Comparison of ENCODE assay signal across 1 cellular context in the genomic region with DNA sequence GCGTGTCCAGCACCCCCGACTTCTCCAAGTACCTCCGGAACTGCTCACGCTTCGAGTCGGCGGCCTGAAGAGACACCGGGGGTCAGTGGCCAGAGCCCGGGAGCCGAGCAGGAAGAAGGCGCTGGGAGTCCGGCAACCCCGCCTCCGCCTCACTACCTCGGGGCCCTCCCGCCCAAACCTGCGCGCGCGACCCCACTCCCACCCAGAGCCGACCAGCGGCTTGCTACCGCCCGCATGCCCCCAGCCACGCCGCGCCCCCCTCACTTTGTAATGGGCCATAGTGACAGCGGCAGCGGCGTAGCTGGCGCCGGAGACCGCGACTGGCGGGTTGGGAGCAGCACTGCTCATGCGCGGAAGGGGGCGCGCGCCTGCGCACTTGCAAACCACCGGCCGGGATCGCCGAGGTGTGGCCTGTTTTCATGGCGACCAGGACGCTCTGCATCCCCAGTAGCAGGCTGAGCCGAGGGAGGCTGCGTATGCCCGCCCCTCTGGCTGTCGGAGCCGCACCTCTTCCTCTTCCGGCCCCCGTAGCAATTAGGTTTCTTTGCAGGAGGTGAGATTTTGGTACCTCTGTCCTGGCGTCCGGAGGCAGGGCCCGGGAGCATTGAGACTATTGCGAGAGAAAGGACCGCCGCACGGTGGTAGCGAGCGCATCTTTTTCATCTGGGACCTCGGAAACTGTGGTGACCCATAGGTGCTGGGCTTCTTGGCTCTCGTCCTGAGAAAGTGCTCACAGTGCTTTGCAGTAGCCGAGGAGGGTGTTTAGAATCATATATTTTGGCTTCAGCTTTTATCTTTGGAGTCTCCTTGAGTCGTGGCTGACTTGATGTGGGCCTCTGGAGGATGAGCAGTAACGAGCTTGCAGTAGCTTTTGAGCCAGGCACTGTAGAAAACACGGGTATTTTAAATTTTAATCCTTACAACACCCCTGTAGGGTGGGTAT.
TF ChIP-seq lines count a peak whose summit lies in the region.

A gene with protein sequence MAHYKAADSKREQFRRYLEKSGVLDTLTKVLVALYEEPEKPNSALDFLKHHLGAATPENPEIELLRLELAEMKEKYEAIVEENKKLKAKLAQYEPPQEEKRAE (minus strand): TSS at position 322 of the 943 bp plus-strand sequence. CDS start 43 bp downstream, at position 279.

TF ChIP-seq in K562, 482 proteins besides CTCF, POLR2A, EP300 and RAD21 (continued from another document):
- TF ChIP-seq L3MBTL2 (IDR thresholded peaks at IDR 0.05) (peak; percentile 37; the same call in 1 of the 2 replicates), RBM15 (IDR thresholded peaks at IDR 0.05; ENCODE audit: insufficient read depth, low read length) (no peak), U2AF2 (optimal IDR thresholded peaks at IDR 0.05; ENCODE audit: low read depth, low read length) (no peak), KAT7 (CRISPR knock-in tag; IDR thresholded peaks at IDR 0.05; ENCODE audit: borderline replicate concordance) (no peak), BRF1 (IDR thresholded peaks at IDR 0.05; ENCODE audit: borderline replicate concordance, extremely low read depth, insufficient read length) (no peak), ZNF165 (CRISPR knock-in tag; IDR thresholded peaks at IDR 0.05; ENCODE audit: borderline replicate concordance) (no peak), MTA2 (IDR thresholded peaks at IDR 0.05; ENCODE audit: low read depth) (no peak), ZBED1 (IDR thresholded peaks at IDR 0.05) (no peak), LCOR (CRISPR knock-in tag; IDR thresholded peaks at IDR 0.05) (peak; percentile 83; the same call in 1 of the 2 replicates), POLR3A (IDR thresholded peaks at IDR 0.05; ENCODE audit: borderline replicate concordance, extremely low read depth, insufficient read depth, insufficient read length) (no peak), RB1 (IDR thresholded peaks at IDR 0.05; ENCODE audit: low read depth) (peak; percentile 62; the same call in 1 of the 2 replicates), ESRRB (CRISPR knock-in tag; IDR thresholded peaks at IDR 0.05; ENCODE audit: borderline replicate concordance) (no peak), PHF20 (IDR thresholded peaks at IDR 0.05; ENCODE audit: partially characterized antibody) (peak; percentile 16), SETDB1 (IDR thresholded peaks at IDR 0.05; ENCODE audit: low read length) (peak; percentile 93), KAT2B (IDR thresholded peaks at IDR 0.05; ENCODE audit: low read depth, low read length) (no peak), ELF2 (CRISPR knock-in tag; IDR thresholded peaks at IDR 0.05) (no peak), EP400 (IDR thresholded peaks at IDR 0.05) (peak; percentile 37; the same call in 1 of the 2 replicates), CSDE1 (IDR thresholded peaks at IDR 0.05) (peak in 1 of 2 experiments; percentile 56; a peak in 1 of 4 replicates), ZBTB8A (IDR thresholded peaks at IDR 0.05; ENCODE audit: partially characterized antibody) (no peak), NFYB (IDR thresholded peaks at IDR 0.05; ENCODE audit: extremely low read depth, insufficient read length) (no peak), KLF1 (tag; IDR thresholded peaks at IDR 0.05) (peak; percentile 19; the same call in 1 of the 2 replicates), ZNF695 (CRISPR knock-in tag; IDR thresholded peaks at IDR 0.05) (no peak), ZNF436 (CRISPR knock-in tag; IDR thresholded peaks at IDR 0.05) (no peak), ESRRA (IDR thresholded peaks at IDR 0.05; ENCODE audit: borderline replicate concordance, low read depth) (peak; percentile 54; the same call in 1 of the 2 replicates), RFX1 (IDR thresholded peaks at IDR 0.05) (peak; percentile 98), ZNF24 (IDR thresholded peaks at IDR 0.05) (0 out of 2 replicates have a peak, but pooled peaks have one; percentile 82), SAFB (IDR thresholded peaks at IDR 0.05; ENCODE audit: borderline replicate concordance, low read depth, low read length) (no peak), SIN3B (IDR thresholded peaks at IDR 0.05; ENCODE audit: low read depth) (0 out of 2 replicates have a peak, but pooled peaks have one; percentile 16)
- TF ChIP-seq, protein P1, sequence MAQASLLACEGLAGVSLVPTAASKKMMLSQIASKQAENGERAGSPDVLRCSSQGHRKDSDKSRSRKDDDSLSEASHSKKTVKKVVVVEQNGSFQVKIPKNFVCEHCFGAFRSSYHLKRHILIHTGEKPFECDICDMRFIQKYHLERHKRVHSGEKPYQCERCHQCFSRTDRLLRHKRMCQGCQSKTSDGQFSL (CRISPR knock-in tag; IDR thresholded peaks at IDR 0.05) = no peak
- TF ChIP-seq, protein P1 (tag; IDR thresholded peaks at IDR 0.05) = no peak
- TF ChIP-seq, protein P2, sequence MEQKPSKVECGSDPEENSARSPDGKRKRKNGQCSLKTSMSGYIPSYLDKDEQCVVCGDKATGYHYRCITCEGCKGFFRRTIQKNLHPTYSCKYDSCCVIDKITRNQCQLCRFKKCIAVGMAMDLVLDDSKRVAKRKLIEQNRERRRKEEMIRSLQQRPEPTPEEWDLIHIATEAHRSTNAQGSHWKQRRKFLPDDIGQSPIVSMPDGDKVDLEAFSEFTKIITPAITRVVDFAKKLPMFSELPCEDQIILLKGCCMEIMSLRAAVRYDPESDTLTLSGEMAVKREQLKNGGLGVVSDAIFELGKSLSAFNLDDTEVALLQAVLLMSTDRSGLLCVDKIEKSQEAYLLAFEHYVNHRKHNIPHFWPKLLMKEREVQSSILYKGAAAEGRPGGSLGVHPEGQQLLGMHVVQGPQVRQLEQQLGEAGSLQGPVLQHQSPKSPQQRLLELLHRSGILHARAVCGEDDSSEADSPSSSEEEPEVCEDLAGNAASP (IDR thresholded peaks at IDR 0.05) = no peak
- TF ChIP-seq, protein P3, sequence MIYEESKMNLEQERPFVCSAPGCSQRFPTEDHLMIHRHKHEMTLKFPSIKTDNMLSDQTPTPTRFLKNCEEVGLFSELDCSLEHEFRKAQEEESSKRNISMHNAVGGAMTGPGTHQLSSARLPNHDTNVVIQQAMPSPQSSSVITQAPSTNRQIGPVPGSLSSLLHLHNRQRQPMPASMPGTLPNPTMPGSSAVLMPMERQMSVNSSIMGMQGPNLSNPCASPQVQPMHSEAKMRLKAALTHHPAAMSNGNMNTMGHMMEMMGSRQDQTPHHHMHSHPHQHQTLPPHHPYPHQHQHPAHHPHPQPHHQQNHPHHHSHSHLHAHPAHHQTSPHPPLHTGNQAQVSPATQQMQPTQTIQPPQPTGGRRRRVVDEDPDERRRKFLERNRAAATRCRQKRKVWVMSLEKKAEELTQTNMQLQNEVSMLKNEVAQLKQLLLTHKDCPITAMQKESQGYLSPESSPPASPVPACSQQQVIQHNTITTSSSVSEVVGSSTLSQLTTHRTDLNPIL (CRISPR knock-in tag; IDR thresholded peaks at IDR 0.05) = no peak
- TF ChIP-seq, protein P4, sequence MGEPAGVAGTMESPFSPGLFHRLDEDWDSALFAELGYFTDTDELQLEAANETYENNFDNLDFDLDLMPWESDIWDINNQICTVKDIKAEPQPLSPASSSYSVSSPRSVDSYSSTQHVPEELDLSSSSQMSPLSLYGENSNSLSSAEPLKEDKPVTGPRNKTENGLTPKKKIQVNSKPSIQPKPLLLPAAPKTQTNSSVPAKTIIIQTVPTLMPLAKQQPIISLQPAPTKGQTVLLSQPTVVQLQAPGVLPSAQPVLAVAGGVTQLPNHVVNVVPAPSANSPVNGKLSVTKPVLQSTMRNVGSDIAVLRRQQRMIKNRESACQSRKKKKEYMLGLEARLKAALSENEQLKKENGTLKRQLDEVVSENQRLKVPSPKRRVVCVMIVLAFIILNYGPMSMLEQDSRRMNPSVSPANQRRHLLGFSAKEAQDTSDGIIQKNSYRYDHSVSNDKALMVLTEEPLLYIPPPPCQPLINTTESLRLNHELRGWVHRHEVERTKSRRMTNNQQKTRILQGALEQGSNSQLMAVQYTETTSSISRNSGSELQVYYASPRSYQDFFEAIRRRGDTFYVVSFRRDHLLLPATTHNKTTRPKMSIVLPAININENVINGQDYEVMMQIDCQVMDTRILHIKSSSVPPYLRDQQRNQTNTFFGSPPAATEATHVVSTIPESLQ (CRISPR knock-in tag; IDR thresholded peaks at IDR 0.05) = peak; percentile 69; the same call in 1 of the 2 replicates
- TF ChIP-seq, protein P5, sequence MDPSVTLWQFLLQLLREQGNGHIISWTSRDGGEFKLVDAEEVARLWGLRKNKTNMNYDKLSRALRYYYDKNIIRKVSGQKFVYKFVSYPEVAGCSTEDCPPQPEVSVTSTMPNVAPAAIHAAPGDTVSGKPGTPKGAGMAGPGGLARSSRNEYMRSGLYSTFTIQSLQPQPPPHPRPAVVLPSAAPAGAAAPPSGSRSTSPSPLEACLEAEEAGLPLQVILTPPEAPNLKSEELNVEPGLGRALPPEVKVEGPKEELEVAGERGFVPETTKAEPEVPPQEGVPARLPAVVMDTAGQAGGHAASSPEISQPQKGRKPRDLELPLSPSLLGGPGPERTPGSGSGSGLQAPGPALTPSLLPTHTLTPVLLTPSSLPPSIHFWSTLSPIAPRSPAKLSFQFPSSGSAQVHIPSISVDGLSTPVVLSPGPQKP (CRISPR knock-in tag; IDR thresholded peaks at IDR 0.05) = no peak
- TF ChIP-seq, protein P6, sequence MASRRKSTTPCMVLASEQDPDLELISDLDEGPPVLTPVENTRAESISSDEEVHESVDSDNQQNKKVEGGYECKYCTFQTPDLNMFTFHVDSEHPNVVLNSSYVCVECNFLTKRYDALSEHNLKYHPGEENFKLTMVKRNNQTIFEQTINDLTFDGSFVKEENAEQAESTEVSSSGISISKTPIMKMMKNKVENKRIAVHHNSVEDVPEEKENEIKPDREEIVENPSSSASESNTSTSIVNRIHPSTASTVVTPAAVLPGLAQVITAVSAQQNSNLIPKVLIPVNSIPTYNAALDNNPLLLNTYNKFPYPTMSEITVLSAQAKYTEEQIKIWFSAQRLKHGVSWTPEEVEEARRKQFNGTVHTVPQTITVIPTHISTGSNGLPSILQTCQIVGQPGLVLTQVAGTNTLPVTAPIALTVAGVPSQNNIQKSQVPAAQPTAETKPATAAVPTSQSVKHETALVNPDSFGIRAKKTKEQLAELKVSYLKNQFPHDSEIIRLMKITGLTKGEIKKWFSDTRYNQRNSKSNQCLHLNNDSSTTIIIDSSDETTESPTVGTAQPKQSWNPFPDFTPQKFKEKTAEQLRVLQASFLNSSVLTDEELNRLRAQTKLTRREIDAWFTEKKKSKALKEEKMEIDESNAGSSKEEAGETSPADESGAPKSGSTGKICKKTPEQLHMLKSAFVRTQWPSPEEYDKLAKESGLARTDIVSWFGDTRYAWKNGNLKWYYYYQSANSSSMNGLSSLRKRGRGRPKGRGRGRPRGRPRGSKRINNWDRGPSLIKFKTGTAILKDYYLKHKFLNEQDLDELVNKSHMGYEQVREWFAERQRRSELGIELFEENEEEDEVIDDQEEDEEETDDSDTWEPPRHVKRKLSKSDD (conservative IDR thresholded peaks at IDR 0.05; ENCODE audit: low read length) = no peak
- TF ChIP-seq, protein P7, sequence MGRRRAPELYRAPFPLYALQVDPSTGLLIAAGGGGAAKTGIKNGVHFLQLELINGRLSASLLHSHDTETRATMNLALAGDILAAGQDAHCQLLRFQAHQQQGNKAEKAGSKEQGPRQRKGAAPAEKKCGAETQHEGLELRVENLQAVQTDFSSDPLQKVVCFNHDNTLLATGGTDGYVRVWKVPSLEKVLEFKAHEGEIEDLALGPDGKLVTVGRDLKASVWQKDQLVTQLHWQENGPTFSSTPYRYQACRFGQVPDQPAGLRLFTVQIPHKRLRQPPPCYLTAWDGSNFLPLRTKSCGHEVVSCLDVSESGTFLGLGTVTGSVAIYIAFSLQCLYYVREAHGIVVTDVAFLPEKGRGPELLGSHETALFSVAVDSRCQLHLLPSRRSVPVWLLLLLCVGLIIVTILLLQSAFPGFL (CRISPR knock-in tag; IDR thresholded peaks at IDR 0.05) = no peak
